ENCODE assay signal across 10 cellular contexts in the genomic region with DNA sequence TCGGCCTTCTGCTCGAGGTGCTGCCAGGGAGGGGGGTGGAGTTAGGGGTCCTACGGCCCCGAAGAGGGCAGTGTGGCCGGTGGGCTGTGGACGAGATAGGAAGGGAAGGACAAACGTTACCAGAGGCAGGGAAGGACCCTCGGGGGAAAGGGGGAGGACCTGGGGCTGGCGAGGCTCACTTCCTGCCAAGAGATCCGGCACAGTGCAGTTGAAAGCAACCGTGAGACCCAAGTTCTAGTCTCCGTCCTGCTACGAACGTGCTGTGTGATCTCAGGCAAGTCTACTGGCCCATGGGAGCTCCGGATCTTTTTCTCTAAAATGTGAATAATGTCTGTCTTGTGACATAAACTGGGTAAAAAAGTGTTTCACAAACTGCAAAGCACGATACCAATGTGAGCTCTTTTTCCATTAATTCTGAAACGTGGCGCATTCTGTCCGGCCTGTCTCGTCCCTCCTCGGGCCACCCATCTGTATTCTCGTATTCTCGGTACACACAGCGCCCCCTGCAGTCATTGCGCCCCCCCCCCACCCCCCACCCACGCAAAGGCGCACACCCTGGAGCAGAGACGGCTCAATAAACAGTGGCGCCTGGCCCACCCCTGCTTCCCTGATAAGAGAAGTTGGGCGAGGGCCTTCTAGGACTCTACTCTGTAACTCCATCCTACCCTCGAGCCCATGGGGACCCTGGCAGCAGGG. TPM values are rescaled to one million over a fixed set of nuclear protein-coding genes. Genes with fewer than 3 reads are reported as not detected.
A peak's percentile ranks its signal among the peaks of the same experiment; 100 is the strongest.
DNase-seq lines count a peak whose midpoint lies in the region; TF ChIP-seq lines count a peak whose summit lies in the region.
"Had no signal": no experiment of that assay in that cellular context is flagged by ENCODE, and none has a peak within 500 bp of the region (broad histone marks: within the 10 kb centered on the region; RNA-seq: fewer than 3 reads in every experiment).

No MANE protein-coding gene starts in this region.

- no peak overlapping the region for H3K27ac Mint-ChIP-seq in progenitor cell of endocrine pancreas

- DNase-seq in MG63 (peak; percentile 62), dorsolateral prefrontal cortex (no peak), NCI-H1436 (lab: John Stamatoyannopoulos, UW) (no peak), progenitor cell of endocrine pancreas (ENCODE audit: low spot score, unreplicated experiment) (no peak), GM19240 (ENCODE audit: insufficient read length, low spot score) (no peak), COLO668 (lab: John Stamatoyannopoulos, UW; ENCODE audit: unreplicated experiment) (no peak)
- DNase-seq: NCI-H524 treated with DMSO at 0.1 percent for 48 hours had no signal

- H3K9me3 Mint-ChIP-seq in progenitor cell of endocrine pancreas (ENCODE audit: low read depth): no peaks in the 10 kb centered on the region

- H3K36me3 ChIP-seq in MG63 (peaks cover 14% of the 10 kb centered on the region; the same call in 1 of the 2 replicates), mucosa of stomach (ENCODE audit: control insufficient read depth, insufficient read depth, low read length) (no peaks in the 10 kb centered on the region)

- H3K4me3 ChIP-seq in MG63 (no peak overlapping the region), dorsolateral prefrontal cortex (peak overlapping the region in 5 of 59 donors; percentile 3 to 33 (median 13)), mucosa of stomach (ENCODE audit: low read length) (no peak overlapping the region)

- H3K27me3 Mint-ChIP-seq in progenitor cell of endocrine pancreas: peaks cover 22% of the 10 kb centered on the region

- intact Hi-C loops in dorsolateral prefrontal cortex (cut with DNase I): loop anchor here (10.0 kb wide), 2 partner anchors 96 to 146 kb away; no protein-coding TSS in a partner anchor

- H3K4me1 ChIP-seq in mucosa of stomach (ENCODE audit: control insufficient read depth, insufficient read depth, low read length): peaks cover 45% of the 10 kb centered on the region

- no peak overlapping the region for H3K27ac ChIP-seq in 22Rv1
- peak overlapping the region in 58 of 59 donors; percentile 20 to 96 (median 81) for H3K27ac ChIP-seq in dorsolateral prefrontal cortex

- H3K9me3 ChIP-seq in MG63: no peaks in the 10 kb centered on the region
- H3K9me3 ChIP-seq in mucosa of stomach (ENCODE audit: control insufficient read depth, low read length): no peaks in the 10 kb centered on the region

- no peaks in the 10 kb centered on the region for H3K27me3 ChIP-seq in MG63
- no peaks in the 10 kb centered on the region for H3K27me3 ChIP-seq in dorsolateral prefrontal cortex
- H3K27me3 ChIP-seq in mucosa of stomach (ENCODE audit: control insufficient read depth, insufficient read depth, low read length): peaks cover under 1% of the 10 kb centered on the region

- no peaks in the 10 kb centered on the region for H3K36me3 Mint-ChIP-seq in progenitor cell of endocrine pancreas (ENCODE audit: insufficient read depth)
- H3K36me3 Mint-ChIP-seq: CD14-positive monocyte had no signal

- peak overlapping the region; percentile 47 for H3K9ac ChIP-seq in mucosa of stomach (ENCODE audit: low read length)

- H3K4me1 Mint-ChIP-seq in progenitor cell of endocrine pancreas (ENCODE audit: low read depth): peaks cover 20% of the 10 kb centered on the region

- peak; percentile 25; the same call in 1 of the 2 replicates for TF ChIP-seq CTCF in 22Rv1 (IDR thresholded peaks at IDR 0.05)
- peak in 1 of 56 donors; percentile 17 for TF ChIP-seq CTCF in dorsolateral prefrontal cortex (IDR thresholded peaks at IDR 0.05 in 54 of 56, conservative IDR thresholded peaks at IDR 0.05 in 2 of 56; ENCODE audit: low read depth in 1 of 56, partially characterized antibody in 56 of 56)
- no peak for TF ChIP-seq CTCF in progenitor cell of endocrine pancreas (IDR thresholded peaks at IDR 0.05; ENCODE audit: unreplicated experiment)

- no peak overlapping the region for H3K4me3 Mint-ChIP-seq in progenitor cell of endocrine pancreas (ENCODE audit: low read depth)

RNA-seq across cellular contexts. Expression of gene CYGB, which starts 8.8 kb away (rescaled TPM):
- 7.6 and 14.0 TPM in 2 replicates for total RNA-seq in MG63 (2014; rRNA removed; shearing (Covaris generic); ENCODE audit: low replicate concordance)
- total RNA-seq in dorsolateral prefrontal cortex (10 to 100 TPM in 118 of 120 experiments, 1 to 10 TPM in 2; 7.1 to 34.6 (median 19.7) TPM), progenitor cell of endocrine pancreas (0.46 and 1.0 TPM in 2 replicates)

RNA-seq across cellular contexts. Expression of gene PRCD, which starts 11.2 kb away (rescaled TPM):
- total RNA-seq in MG63 (2014; rRNA removed; shearing (Covaris generic); ENCODE audit: low replicate concordance): 1.2 TPM in 1 of 2 replicates, not detected in the other
- 10 to 100 TPM in 118 of 120 experiments, 1 to 10 TPM in 2; 9.7 to 74.7 (median 21.5) TPM for total RNA-seq in dorsolateral prefrontal cortex
- 0.86 and 1.7 TPM in 2 replicates for total RNA-seq in progenitor cell of endocrine pancreas

RNA-seq across cellular contexts. Expression of gene RHBDF2, which starts 27.5 kb away (rescaled TPM):
- total RNA-seq in MG63 (2014; rRNA removed; shearing (Covaris generic); ENCODE audit: low replicate concordance): 5.9 and 20.9 TPM in 2 replicates
- total RNA-seq in dorsolateral prefrontal cortex: 10 to 100 TPM in 119 of 120 experiments, 1 to 10 TPM in 1; 7.0 to 64.1 (median 28.9) TPM
- total RNA-seq in progenitor cell of endocrine pancreas: 11.8 and 12.1 TPM in 2 replicates

RNA-seq across cellular contexts. Expression of gene ST6GALNAC2, which starts 57.0 kb away (rescaled TPM):
- 0.15 and 0.30 TPM in 2 replicates for total RNA-seq in MG63 (2014; rRNA removed; shearing (Covaris generic); ENCODE audit: low replicate concordance)
- total RNA-seq in dorsolateral prefrontal cortex (10 to 100 TPM in 1 of 120 experiments, 1 to 10 TPM in 98, under 1 TPM in 16, not detected in 5; 0.38 to 10.0 (median 1.8) TPM), progenitor cell of endocrine pancreas (0.62 and 1.2 TPM in 2 replicates)
